In genomic region chr22:26380072-26380471, GRCh38 we compare ENCODE assay signal across 27 cellular contexts.
"Had no signal": no experiment of that assay in that cellular context is flagged by ENCODE, and none has a peak within 500 bp of the region (broad histone marks: within the 10 kb centered on the region; RNA-seq: fewer than 3 reads in every experiment).

No MANE protein-coding gene starts in this region.

- H3K4me3 ChIP-seq: stomach, testis, thoracic aorta, thyroid gland, tibial artery, tibial nerve, transverse colon, upper lobe of left lung, upper lobe of right lung, uterus, vagina had no signal

- H3K27me3 ChIP-seq: testis, thyroid gland, vagina had no signal

- H3K9me3 Mint-ChIP-seq: stimulated activated effector memory CD8-positive, alpha-beta T cell treated with anti-CD3 and anti-CD28 coated beads, Interleukin-12 subunit alpha, Interleukin-12 subunit beta, amount 100 ng/mL, for 72 hours had no signal

- H3K36me3 Mint-ChIP-seq: stimulated activated effector memory CD8-positive, alpha-beta T cell treated with anti-CD3 and anti-CD28 coated beads, Interleukin-12 subunit alpha, Interleukin-12 subunit beta, amount 100 ng/mL, for 72 hours; stimulated activated memory B cell treated with anti-CD40 and anti-IgM and Interleukin-4, amounts not matched to agents 10 μg/mL and 1 μg/mL and 100 μg/mL, for 72 hours; stimulated activated naive B cell treated with anti-CD40 and anti-IgM and Interleukin-4, amounts not matched to agents 10 μg/mL and 1 μg/mL and 100 μg/mL, for 72 hours; type B pancreatic cell had no signal

- DNase-seq: stimulated activated CD4-positive, alpha-beta T cell treated with anti-CD3 and anti-CD28 coated beads, Interleukin-2, amount 100 ng/mL, for 48 hours; stimulated activated CD4-positive, alpha-beta T cell treated with anti-CD3 and anti-CD28 coated beads, Interleukin-4, amount 100 ng/mL, for 1 hour; stimulated activated CD4-positive, alpha-beta T cell treated with anti-CD3 and anti-CD28 coated beads, Interleukin-4, amount 100 ng/mL, for 24 hours; stimulated activated CD4-positive, alpha-beta T cell treated with anti-CD3 and anti-CD28 coated beads, Interleukin-4, amount 100 ng/mL, for 4 hours; stimulated activated CD8-positive, alpha-beta memory T cell treated with anti-CD3 and anti-CD28 coated beads, Interleukin-4, amount 100 ng/mL, for 48 hours; stimulated activated naive B cell treated with anti-CD40 and anti-IgM and Interleukin-4, amounts not matched to agents 10 μg/mL and 1 μg/mL and 100 μg/mL, for 72 hours; stimulated activated naive CD4-positive, alpha-beta T cell; stimulated activated naive CD4-positive, alpha-beta T cell treated with Interleukin-2 at 50 U/mL for 16 hours; stimulated activated naive CD8-positive, alpha-beta T cell treated with anti-CD3 and anti-CD28 coated beads, Interleukin-15, amount 100 ng/mL, for 72 hours; stimulated activated naive CD8-positive, alpha-beta T cell treated with anti-CD3 and anti-CD28 coated beads, Interleukin-15, Interleukin-2, amounts not matched to agents 100 U/mL and 50 U/mL, for 24 hours; stomach; substantia nigra; testis; thyroid gland; tibial artery; transverse colon; trophoblast cell; upper lobe of left lung; upper lobe of right lung; uterus had no signal

- ATAC-seq: stimulated activated effector memory CD8-positive, alpha-beta T cell treated with anti-CD3 and anti-CD28 coated beads, Interleukin-12 subunit alpha, Interleukin-12 subunit beta, amount 100 ng/mL, for 72 hours; stimulated activated memory B cell treated with anti-CD40 and anti-IgM and Interleukin-4, amounts not matched to agents 10 μg/mL and 1 μg/mL and 100 μg/mL, for 72 hours; stimulated activated naive B cell treated with anti-CD40 and anti-IgM and Interleukin-4, amounts not matched to agents 10 μg/mL and 1 μg/mL and 100 μg/mL, for 72 hours; stimulated activated naive CD8-positive, alpha-beta T cell treated with anti-CD3 and anti-CD28 coated beads, Interleukin-15, amount 100 ng/mL, for 72 hours; stimulated activated naive CD8-positive, alpha-beta T cell treated with anti-CD3 and anti-CD28 coated beads, Interleukin-15, Interleukin-2, amounts not matched to agents 100 U/mL and 50 U/mL, for 24 hours; upper lobe of right lung had no signal

- H3K4me3 Mint-ChIP-seq: stimulated activated effector memory CD8-positive, alpha-beta T cell treated with anti-CD3 and anti-CD28 coated beads, Interleukin-12 subunit alpha, Interleukin-12 subunit beta, amount 100 ng/mL, for 72 hours; stimulated activated memory B cell treated with anti-CD40 and anti-IgM and Interleukin-4, amounts not matched to agents 10 μg/mL and 1 μg/mL and 100 μg/mL, for 72 hours; stimulated activated naive B cell treated with anti-CD40 and anti-IgM and Interleukin-4, amounts not matched to agents 10 μg/mL and 1 μg/mL and 100 μg/mL, for 72 hours; stimulated activated naive CD8-positive, alpha-beta T cell treated with anti-CD3 and anti-CD28 coated beads, Interleukin-15, amount 100 ng/mL, for 72 hours; stimulated activated naive CD8-positive, alpha-beta T cell treated with anti-CD3 and anti-CD28 coated beads, Interleukin-15, Interleukin-2, amounts not matched to agents 100 ng/mL and 50 ng/mL, for 24 hours; type B pancreatic cell had no signal

- H3K27ac ChIP-seq: stomach, testis, thoracic aorta, thyroid gland, tibial artery, tibial nerve, transverse colon, upper lobe of left lung, upper lobe of right lung, uterus, vagina had no signal

- H3K9me3 ChIP-seq: testis, thoracic aorta, thyroid gland, tibial artery, transverse colon, upper lobe of right lung, uterus, vagina had no signal

- H3K27ac Mint-ChIP-seq: stimulated activated effector memory CD8-positive, alpha-beta T cell treated with anti-CD3 and anti-CD28 coated beads, Interleukin-12 subunit alpha, Interleukin-12 subunit beta, amount 100 ng/mL, for 72 hours; stimulated activated memory B cell treated with anti-CD40 and anti-IgM and Interleukin-4, amounts not matched to agents 10 μg/mL and 1 μg/mL and 100 μg/mL, for 72 hours; stimulated activated naive B cell treated with anti-CD40 and anti-IgM and Interleukin-4, amounts not matched to agents 10 μg/mL and 1 μg/mL and 100 μg/mL, for 72 hours; stimulated activated naive CD8-positive, alpha-beta T cell treated with anti-CD3 and anti-CD28 coated beads, Interleukin-15, amount 100 ng/mL, for 72 hours; stimulated activated naive CD8-positive, alpha-beta T cell treated with anti-CD3 and anti-CD28 coated beads, Interleukin-15, Interleukin-2, amounts not matched to agents 100 ng/mL and 50 ng/mL, for 24 hours; type B pancreatic cell had no signal

- H3K4me1 ChIP-seq: testis, thyroid gland, tibial artery, tibial nerve, transverse colon, upper lobe of left lung, upper lobe of right lung, uterus, vagina had no signal

- H3K36me3 ChIP-seq: stomach, thoracic aorta, thyroid gland, tibial artery, tibial nerve, transverse colon, upper lobe of left lung, upper lobe of right lung, uterus, vagina had no signal
